8 cellular contexts compared by ENCODE assay signal in genomic region chr4:17336524-17336941, GRCh38.
DNase-seq lines count a peak whose midpoint lies in the region; ATAC-seq and TF ChIP-seq lines count a peak whose summit lies in the region.

No MANE protein-coding gene starts in this region.

- no peak for TF ChIP-seq CTCF in omental fat pad (IDR thresholded peaks at IDR 0.05)

- peak; percentile 70 for ATAC-seq in GM21423 (IDR thresholded peaks at IDR 0.05; ENCODE audit: unreplicated experiment)
- ATAC-seq in activated T-helper 17 cell treated with anti-CD3 and anti-CD28 coated beads, Interleukin-2, amount 50 U/mL, for 72 hours (replicated peaks) = peak; percentile 97
- ATAC-seq in natural killer cell treated with Interleukin-12 subunit alpha and Interleukin-12 subunit beta and Interleukin-15 and Interleukin-18, amount 100 ng/mL, for 72 hours = peak; percentile 64 to 77
- ATAC-seq in omental fat pad (ENCODE audit: low FRiP score) = no peak

- peak overlapping the region; percentile 88 for H3K27ac Mint-ChIP-seq in activated T-helper 17 cell treated with anti-CD3 and anti-CD28 coated beads, Interleukin-2, amount 50 U/mL, for 72 hours
- no peak overlapping the region for H3K27ac Mint-ChIP-seq in natural killer cell treated with Interleukin-12 subunit alpha and Interleukin-12 subunit beta and Interleukin-15 and Interleukin-18, amount 100 ng/mL, for 72 hours

- peaks cover 23% of the 10 kb centered on the region for H3K4me1 Mint-ChIP-seq in activated T-helper 17 cell treated with anti-CD3 and anti-CD28 coated beads, Interleukin-2, amount 50 U/mL, for 72 hours
- peaks cover 4 to 5% of the 10 kb centered on the region in 2 donors for H3K4me1 Mint-ChIP-seq in natural killer cell treated with Interleukin-12 subunit alpha and Interleukin-12 subunit beta and Interleukin-15 and Interleukin-18, amount 100 ng/mL, for 72 hours (ENCODE audit: low read depth in 2 of 2)

- peaks cover 6% of the 10 kb centered on the region for H3K36me3 Mint-ChIP-seq in activated T-helper 17 cell treated with anti-CD3 and anti-CD28 coated beads, Interleukin-2, amount 50 U/mL, for 72 hours (ENCODE audit: low read depth)
- no peaks in the 10 kb centered on the region for H3K36me3 Mint-ChIP-seq in natural killer cell treated with Interleukin-12 subunit alpha and Interleukin-12 subunit beta and Interleukin-15 and Interleukin-18, amount 100 ng/mL, for 72 hours

- no peaks in the 10 kb centered on the region for H3K27me3 Mint-ChIP-seq in activated T-helper 17 cell treated with anti-CD3 and anti-CD28 coated beads, Interleukin-2, amount 50 U/mL, for 72 hours
- H3K27me3 Mint-ChIP-seq in natural killer cell treated with Interleukin-12 subunit alpha and Interleukin-12 subunit beta and Interleukin-15 and Interleukin-18, amount 100 ng/mL, for 72 hours = peaks cover 10% of the 10 kb centered on the region in 2 donors

- H3K9me3 Mint-ChIP-seq in activated T-helper 17 cell treated with anti-CD3 and anti-CD28 coated beads, Interleukin-2, amount 50 U/mL, for 72 hours = no peaks in the 10 kb centered on the region
- no peaks in the 10 kb centered on the region for H3K9me3 Mint-ChIP-seq in natural killer cell treated with Interleukin-12 subunit alpha and Interleukin-12 subunit beta and Interleukin-15 and Interleukin-18, amount 100 ng/mL, for 72 hours

- H3K4me3 Mint-ChIP-seq in activated T-helper 17 cell treated with anti-CD3 and anti-CD28 coated beads, Interleukin-2, amount 50 U/mL, for 72 hours = peak overlapping the region; percentile 65
- peak overlapping the region; percentile 12 for H3K4me3 Mint-ChIP-seq in natural killer cell treated with Interleukin-12 subunit alpha and Interleukin-12 subunit beta and Interleukin-15 and Interleukin-18, amount 100 ng/mL, for 72 hours

- DNase-seq in HT1080 (ENCODE audit: low read depth) (peak; percentile 78), NCI-H226 (no peak), anterior cingulate cortex (lab: John Stamatoyannopoulos, UW) (no peak), NCI-H1694 (lab: John Stamatoyannopoulos, UW) (no peak), omental fat pad (ENCODE audit: low spot score) (no peak)
- no peak for DNase-seq in natural killer cell treated with Interleukin-12 subunit alpha and Interleukin-12 subunit beta and Interleukin-15 and Interleukin-18, amount 100 ng/mL, for 72 hours (ENCODE audit: low spot score)
